Comparison of ENCODE assay signal across 10 cellular contexts in the genomic region with DNA sequence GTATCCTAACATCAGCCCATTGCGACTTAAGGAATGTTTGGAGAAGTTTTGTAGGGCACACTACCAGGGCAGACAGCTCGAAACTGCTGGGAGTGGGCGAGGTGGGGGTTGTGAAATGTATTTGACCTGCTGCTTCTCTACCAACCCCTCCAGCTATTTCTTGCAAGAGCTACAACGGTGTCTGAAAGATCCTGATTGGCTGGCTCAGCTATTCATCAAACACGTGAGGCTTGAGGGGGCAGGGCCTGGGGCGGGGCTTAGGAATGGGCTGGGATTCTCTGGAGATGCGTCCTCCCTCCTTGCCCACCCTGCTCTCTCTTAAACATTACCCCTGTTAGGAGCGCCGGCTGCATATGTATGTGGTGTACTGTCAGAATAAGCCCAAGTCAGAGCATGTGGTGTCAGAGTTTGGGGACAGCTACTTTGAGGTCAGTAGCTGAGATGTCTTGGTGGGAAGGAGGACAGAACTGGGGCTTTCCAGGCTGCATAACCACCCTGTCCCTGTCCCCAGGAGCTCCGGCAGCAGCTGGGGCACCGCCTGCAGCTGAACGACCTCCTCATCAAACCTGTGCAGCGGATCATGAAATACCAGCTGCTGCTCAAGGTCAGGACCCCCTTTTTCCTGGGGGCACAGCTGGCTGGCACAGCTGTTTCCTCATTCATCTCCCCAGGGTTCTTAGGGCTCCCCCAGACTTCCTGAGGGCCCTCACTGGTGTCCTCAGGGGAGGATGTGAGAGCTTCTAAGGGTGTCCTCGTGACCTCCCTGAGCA. TPM values are rescaled to one million over a fixed set of nuclear protein-coding genes. Genes with fewer than 3 reads are reported as not detected.
DNase-seq lines count a peak whose midpoint lies in the region; ATAC-seq and TF ChIP-seq lines count a peak whose summit lies in the region.
"Had no signal": no experiment of that assay in that cellular context is flagged by ENCODE, and none has a peak within 500 bp of the region (broad histone marks: within the 10 kb centered on the region; RNA-seq: fewer than 3 reads in every experiment).

No MANE protein-coding gene starts in this region.

- 60% methylated on average over 14 of the region's 14 CpGs for WGBS in right cardiac atrium

- H3K27me3 ChIP-seq in right cardiac atrium (ENCODE audit: control insufficient read depth, insufficient read depth), result no peaks in the 10 kb centered on the region
- no peaks in the 10 kb centered on the region for H3K27me3 ChIP-seq in ascending aorta
- H3K27me3 ChIP-seq: dorsolateral prefrontal cortex had no signal

- intact Hi-C loops in right cardiac atrium (cut with DNase I) (no loop called here), ascending aorta (cut with DNase I) (loop anchor here (5.0 kb wide), 1 partner anchor 78 kb away; a partner anchor contains a TSS)

- H3K27ac ChIP-seq in right cardiac atrium (ENCODE audit: low read length), result no peak overlapping the region
- no peak overlapping the region for H3K27ac ChIP-seq in ascending aorta
- H3K27ac ChIP-seq: 22Rv1 had no signal

- no peak overlapping the region for H3K4me3 ChIP-seq in right cardiac atrium (ENCODE audit: low read length)
- H3K4me3 ChIP-seq in ascending aorta, result no peak overlapping the region

- H3K36me3 ChIP-seq in ascending aorta, result peaks cover 25 to 39% of the 10 kb centered on the region in 2 donors

- TF ChIP-seq CTCF in ascending aorta (IDR thresholded peaks at IDR 0.05), result no peak

- H3K9me3 ChIP-seq in right cardiac atrium (ENCODE audit: control insufficient read depth, low read length) (no peaks in the 10 kb centered on the region), ascending aorta (no peaks in the 10 kb centered on the region)

- ATAC-seq in GM19455 (IDR thresholded peaks at IDR 0.05; ENCODE audit: unreplicated experiment), result peak; percentile 59
- ATAC-seq in HG03571 (IDR thresholded peaks at IDR 0.05; ENCODE audit: unreplicated experiment), result peak; percentile 46
- no peak for ATAC-seq in right cardiac atrium

- DNase-seq in DMS 273 (lab: John Stamatoyannopoulos, UW; ENCODE audit: unreplicated experiment), result peak; percentile 50
- no peak for DNase-seq in DMS 273 treated with DMSO at 0.1 percent for 48 hours (lab: John Stamatoyannopoulos, UW)
- peak; percentile 44 to 69 (median 69) for DNase-seq in right cardiac atrium
- no peak for DNase-seq in NCI-H2107 treated with DMSO at 0.1 percent for 48 hours (lab: John Stamatoyannopoulos, UW; ENCODE audit: unreplicated experiment)
- DNase-seq in ascending aorta (ENCODE audit: low spot score in 2 of 2), result no peak
- DNase-seq in NCI-H146 (lab: John Stamatoyannopoulos, UW), result no peak

- H3K4me1 ChIP-seq in right cardiac atrium (ENCODE audit: control insufficient read depth, insufficient read depth, low read length) (peaks cover 2% of the 10 kb centered on the region), ascending aorta (peaks cover 6 to 35% of the 10 kb centered on the region in 2 donors)

RNA-seq across cellular contexts. Expression of a gene that starts 3.1 kb away (rescaled TPM):
- total RNA-seq in right cardiac atrium (10 to 100 TPM; 14.0 to 22.6 (median 18.1) TPM), ascending aorta (47.8 TPM)
- polyA plus RNA-seq in right cardiac atrium, result 21.3 TPM

RNA-seq across cellular contexts. Expression of a gene that starts 9.7 kb away (rescaled TPM):
- total RNA-seq in right cardiac atrium (10 to 100 TPM; 29.3 to 44.6 (median 38.1) TPM), ascending aorta (33.5 TPM)
- 28.9 TPM for polyA plus RNA-seq in right cardiac atrium

RNA-seq across cellular contexts. Expression of a gene that starts 18.6 kb away (rescaled TPM):
- total RNA-seq in right cardiac atrium, result 1 to 10 TPM; 1.2 to 2.5 (median 2.2) TPM
- polyA plus RNA-seq in right cardiac atrium, result 3.3 TPM
- total RNA-seq in ascending aorta, result 16.6 TPM

RNA-seq across cellular contexts. Expression of a gene that starts 23.4 kb away (rescaled TPM):
- total RNA-seq in right cardiac atrium (10 to 100 TPM; 14.9 to 17.1 (median 15.6) TPM), ascending aorta (153 TPM)
- 8.7 TPM for polyA plus RNA-seq in right cardiac atrium

Comparison
In these comparisons a context has a peak if more than half of its experiments do, and no peak if none do; other contexts are left out.
1. DNase-seq: peak in DMS 273 (single experiment) and right cardiac atrium (3 of 3); none in DMS 273 treated with DMSO at 0.1 percent for 48 hours (single experiment), NCI-H2107 treated with DMSO at 0.1 percent for 48 hours (single experiment), ascending aorta (0 of 2) and NCI-H146 (single experiment).
2. ATAC-seq: peak in GM19455 (single experiment) and HG03571 (single experiment); none in right cardiac atrium (0 of 2).